In genomic region chr1:40059960-40060337, GRCh38 we compare ENCODE assay signal across 9 cellular contexts.
DNase-seq lines count a peak whose midpoint lies in the region; ATAC-seq lines count a peak whose summit lies in the region.
"Had no signal": no experiment of that assay in that cellular context is flagged by ENCODE, and none has a peak within 500 bp of the region (broad histone marks: within the 10 kb centered on the region; RNA-seq: fewer than 3 reads in every experiment).

No MANE protein-coding gene starts in this region.

- H3K9me3 ChIP-seq in SK-N-MC (ENCODE audit: low read depth, low read length): no peaks in the 10 kb centered on the region

- H3K36me3 ChIP-seq in SK-N-MC (ENCODE audit: insufficient read depth, low read length): peaks cover 42% of the 10 kb centered on the region

- H3K27ac ChIP-seq in SK-N-MC (peak overlapping the region; percentile 39; the same call in 1 of the 2 replicates), epithelial cell of prostate (peak overlapping the region; percentile 94)
- H3K27ac ChIP-seq: 22Rv1 had no signal

- peak overlapping the region; percentile 80 to 92 for H3K27ac Mint-ChIP-seq in stimulated activated naive CD8-positive, alpha-beta T cell treated with anti-CD3 and anti-CD28 coated beads, Interleukin-15, amount 100 ng/mL, for 72 hours

- no peak overlapping the region for H3K4me3 ChIP-seq in SK-N-MC

- peak overlapping the region; percentile 66 to 71 for H3K4me3 Mint-ChIP-seq in stimulated activated naive CD8-positive, alpha-beta T cell treated with anti-CD3 and anti-CD28 coated beads, Interleukin-15, amount 100 ng/mL, for 72 hours

- H3K27me3 Mint-ChIP-seq in stimulated activated naive CD8-positive, alpha-beta T cell treated with anti-CD3 and anti-CD28 coated beads, Interleukin-15, amount 100 ng/mL, for 72 hours: no peaks in the 10 kb centered on the region

- peak; percentile 36 for DNase-seq in NK-92 treated with Interleukin-12 subunit alpha and Interleukin-12 subunit beta, amount 100 ng/mL, for 24 hours (lab: John Stamatoyannopoulos, UW)
- DNase-seq in NK-92 (lab: John Stamatoyannopoulos, UW; ENCODE audit: unreplicated experiment): no peak
- no peak for DNase-seq in SK-N-MC (ENCODE audit: low read depth, low spot score)
- DNase-seq in epithelial cell of prostate (ENCODE audit: low read depth, low spot score): no peak
- DNase-seq in stimulated activated naive CD8-positive, alpha-beta T cell treated with anti-CD3 and anti-CD28 coated beads, Interleukin-15, amount 100 ng/mL, for 72 hours: no peak
- DNase-seq in NCI-H446 (lab: John Stamatoyannopoulos, UW): no peak
- no peak for DNase-seq in NCI-H2227 (lab: John Stamatoyannopoulos, UW; ENCODE audit: unreplicated experiment)
- no peak for DNase-seq in activated CD4-positive, alpha-beta T cell treated with anti-CD3 and anti-CD28 coated beads, Interleukin-2, amount 50 U/mL, for 4 hours

- H3K9ac ChIP-seq in SK-N-MC (ENCODE audit: insufficient read length): no peak overlapping the region

- peak; percentile 14 for ATAC-seq in stimulated activated naive CD8-positive, alpha-beta T cell treated with anti-CD3 and anti-CD28 coated beads, Interleukin-15, amount 100 ng/mL, for 72 hours

- H3K4me1 Mint-ChIP-seq in stimulated activated naive CD8-positive, alpha-beta T cell treated with anti-CD3 and anti-CD28 coated beads, Interleukin-15, amount 100 ng/mL, for 72 hours: peaks cover 90% of the 10 kb centered on the region

- H3K9me3 Mint-ChIP-seq in stimulated activated naive CD8-positive, alpha-beta T cell treated with anti-CD3 and anti-CD28 coated beads, Interleukin-15, amount 100 ng/mL, for 72 hours: no peaks in the 10 kb centered on the region
